ENCODE assay signal across 1 cellular context in genomic region chr16:86929149-86929871, GRCh38.
TF ChIP-seq lines count a peak whose summit lies in the region.

No MANE protein-coding gene starts in this region.

TF ChIP-seq in K562, 482 proteins besides CTCF, POLR2A, EP300 and RAD21 (continued from another document):
- TF ChIP-seq, protein P1, sequence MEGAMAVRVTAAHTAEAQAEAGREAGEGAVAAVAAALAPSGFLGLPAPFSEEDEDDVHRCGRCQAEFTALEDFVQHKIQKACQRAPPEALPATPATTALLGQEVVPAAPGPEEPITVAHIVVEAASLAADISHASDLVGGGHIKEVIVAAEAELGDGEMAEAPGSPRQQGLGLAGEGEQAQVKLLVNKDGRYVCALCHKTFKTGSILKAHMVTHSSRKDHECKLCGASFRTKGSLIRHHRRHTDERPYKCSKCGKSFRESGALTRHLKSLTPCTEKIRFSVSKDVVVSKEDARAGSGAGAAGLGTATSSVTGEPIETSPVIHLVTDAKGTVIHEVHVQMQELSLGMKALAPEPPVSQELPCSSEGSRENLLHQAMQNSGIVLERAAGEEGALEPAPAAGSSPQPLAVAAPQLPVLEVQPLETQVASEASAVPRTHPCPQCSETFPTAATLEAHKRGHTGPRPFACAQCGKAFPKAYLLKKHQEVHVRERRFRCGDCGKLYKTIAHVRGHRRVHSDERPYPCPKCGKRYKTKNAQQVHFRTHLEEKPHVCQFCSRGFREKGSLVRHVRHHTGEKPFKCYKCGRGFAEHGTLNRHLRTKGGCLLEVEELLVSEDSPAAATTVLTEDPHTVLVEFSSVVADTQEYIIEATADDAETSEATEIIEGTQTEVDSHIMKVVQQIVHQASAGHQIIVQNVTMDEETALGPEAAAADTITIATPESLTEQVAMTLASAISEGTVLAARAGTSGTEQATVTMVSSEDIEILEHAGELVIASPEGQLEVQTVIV (CRISPR knock-in tag; IDR thresholded peaks at IDR 0.05; ENCODE audit: borderline replicate concordance): no peak
- TF ChIP-seq DPF2 (IDR thresholded peaks at IDR 0.05): peak; percentile 79
- TF ChIP-seq HDAC2 (IDR thresholded peaks at IDR 0.05): 0 out of 2 replicates have a peak, but pooled peaks have one; percentile 35
- peak; percentile 89 for TF ChIP-seq ATF2 (CRISPR knock-in tag; IDR thresholded peaks at IDR 0.05)
- no peak for TF ChIP-seq MEF2D (tag; conservative IDR thresholded peaks at IDR 0.05; ENCODE audit: low read depth)
- TF ChIP-seq ZNF431 (CRISPR knock-in tag; IDR thresholded peaks at IDR 0.05): no peak
- TF ChIP-seq XRCC5 (IDR thresholded peaks at IDR 0.05; ENCODE audit: low read depth, low read length): no peak
- no peak for TF ChIP-seq ZNF124 (CRISPR knock-in tag; IDR thresholded peaks at IDR 0.05)
- peak; percentile 78 for TF ChIP-seq TAL1 (IDR thresholded peaks at IDR 0.05)
- peak; percentile 74 for TF ChIP-seq SMARCA4 (IDR thresholded peaks at IDR 0.05)
- no peak for TF ChIP-seq ZFP30 (CRISPR knock-in tag; IDR thresholded peaks at IDR 0.05; ENCODE audit: borderline replicate concordance)
- TF ChIP-seq ZBTB8A (IDR thresholded peaks at IDR 0.05; ENCODE audit: partially characterized antibody): no peak
- peak; percentile 80 for TF ChIP-seq GABPA (tag; conservative IDR thresholded peaks at IDR 0.05; ENCODE audit: low read depth)
- TF ChIP-seq MEIS2 (IDR thresholded peaks at IDR 0.05; ENCODE audit: partially characterized antibody): peak; percentile 50
- TF ChIP-seq HDAC3 (IDR thresholded peaks at IDR 0.05; ENCODE audit: borderline replicate concordance, partially characterized antibody): peak; percentile 79
- TF ChIP-seq ZNF41 (CRISPR knock-in tag; conservative IDR thresholded peaks at IDR 0.05): no peak
- TF ChIP-seq, protein P2, sequence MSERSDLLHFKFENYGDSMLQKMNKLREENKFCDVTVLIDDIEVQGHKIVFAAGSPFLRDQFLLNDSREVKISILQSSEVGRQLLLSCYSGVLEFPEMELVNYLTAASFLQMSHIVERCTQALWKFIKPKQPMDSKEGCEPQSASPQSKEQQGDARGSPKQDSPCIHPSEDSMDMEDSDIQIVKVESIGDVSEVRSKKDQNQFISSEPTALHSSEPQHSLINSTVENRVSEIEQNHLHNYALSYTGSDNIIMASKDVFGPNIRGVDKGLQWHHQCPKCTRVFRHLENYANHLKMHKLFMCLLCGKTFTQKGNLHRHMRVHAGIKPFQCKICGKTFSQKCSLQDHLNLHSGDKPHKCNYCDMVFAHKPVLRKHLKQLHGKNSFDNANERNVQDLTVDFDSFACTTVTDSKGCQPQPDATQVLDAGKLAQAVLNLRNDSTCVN (CRISPR knock-in tag; IDR thresholded peaks at IDR 0.05): no peak
- TF ChIP-seq, protein P3, sequence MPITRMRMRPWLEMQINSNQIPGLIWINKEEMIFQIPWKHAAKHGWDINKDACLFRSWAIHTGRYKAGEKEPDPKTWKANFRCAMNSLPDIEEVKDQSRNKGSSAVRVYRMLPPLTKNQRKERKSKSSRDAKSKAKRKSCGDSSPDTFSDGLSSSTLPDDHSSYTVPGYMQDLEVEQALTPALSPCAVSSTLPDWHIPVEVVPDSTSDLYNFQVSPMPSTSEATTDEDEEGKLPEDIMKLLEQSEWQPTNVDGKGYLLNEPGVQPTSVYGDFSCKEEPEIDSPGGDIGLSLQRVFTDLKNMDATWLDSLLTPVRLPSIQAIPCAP (CRISPR knock-in tag; IDR thresholded peaks at IDR 0.05; ENCODE audit: borderline replicate concordance): no peak
- no peak for TF ChIP-seq ZNF668 (CRISPR knock-in tag; IDR thresholded peaks at IDR 0.05)
- no peak for TF ChIP-seq ZNF3 (CRISPR knock-in tag; IDR thresholded peaks at IDR 0.05)
- no peak for TF ChIP-seq TAF1 (IDR thresholded peaks at IDR 0.05; ENCODE audit: control insufficient read depth, extremely low read depth, insufficient read depth, low read length, severe bottlenecking)
- TF ChIP-seq, protein P4, sequence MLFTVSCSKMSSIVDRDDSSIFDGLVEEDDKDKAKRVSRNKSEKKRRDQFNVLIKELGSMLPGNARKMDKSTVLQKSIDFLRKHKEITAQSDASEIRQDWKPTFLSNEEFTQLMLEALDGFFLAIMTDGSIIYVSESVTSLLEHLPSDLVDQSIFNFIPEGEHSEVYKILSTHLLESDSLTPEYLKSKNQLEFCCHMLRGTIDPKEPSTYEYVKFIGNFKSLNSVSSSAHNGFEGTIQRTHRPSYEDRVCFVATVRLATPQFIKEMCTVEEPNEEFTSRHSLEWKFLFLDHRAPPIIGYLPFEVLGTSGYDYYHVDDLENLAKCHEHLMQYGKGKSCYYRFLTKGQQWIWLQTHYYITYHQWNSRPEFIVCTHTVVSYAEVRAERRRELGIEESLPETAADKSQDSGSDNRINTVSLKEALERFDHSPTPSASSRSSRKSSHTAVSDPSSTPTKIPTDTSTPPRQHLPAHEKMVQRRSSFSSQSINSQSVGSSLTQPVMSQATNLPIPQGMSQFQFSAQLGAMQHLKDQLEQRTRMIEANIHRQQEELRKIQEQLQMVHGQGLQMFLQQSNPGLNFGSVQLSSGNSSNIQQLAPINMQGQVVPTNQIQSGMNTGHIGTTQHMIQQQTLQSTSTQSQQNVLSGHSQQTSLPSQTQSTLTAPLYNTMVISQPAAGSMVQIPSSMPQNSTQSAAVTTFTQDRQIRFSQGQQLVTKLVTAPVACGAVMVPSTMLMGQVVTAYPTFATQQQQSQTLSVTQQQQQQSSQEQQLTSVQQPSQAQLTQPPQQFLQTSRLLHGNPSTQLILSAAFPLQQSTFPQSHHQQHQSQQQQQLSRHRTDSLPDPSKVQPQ (CRISPR knock-in tag; IDR thresholded peaks at IDR 0.05; ENCODE audit: borderline replicate concordance): no peak
- no peak for TF ChIP-seq SPI1 (IDR thresholded peaks at IDR 0.05; ENCODE audit: borderline replicate concordance, low read depth, low read length)
- 0 out of 2 replicates have a peak, but pooled peaks have one; percentile 32 for TF ChIP-seq RUNX1 (IDR thresholded peaks at IDR 0.05; ENCODE audit: low read depth)
- TF ChIP-seq THRAP3 (IDR thresholded peaks at IDR 0.05; ENCODE audit: borderline replicate concordance): no peak
- TF ChIP-seq RCOR1 (IDR thresholded peaks at IDR 0.05; ENCODE audit: borderline replicate concordance in 1 of 2, low read depth in 2 of 2, low read length in 2 of 2): peak in 1 of 2 experiments; percentile 79; a peak in 1 of 4 replicates
- TF ChIP-seq GATA2 (CRISPR knock-in tag; IDR thresholded peaks at IDR 0.05): peak; percentile 86
- TF ChIP-seq JUN (IDR thresholded peaks at IDR 0.05; ENCODE audit: borderline replicate concordance, low read depth, low read length): peak; percentile 89
- peak; percentile 77; the same call in 1 of the 2 replicates for TF ChIP-seq JUN (CRISPR knock-in tag; IDR thresholded peaks at IDR 0.05; ENCODE audit: borderline replicate concordance)
- no peak for TF ChIP-seq ATF4 (CRISPR knock-in tag; IDR thresholded peaks at IDR 0.05)
- TF ChIP-seq CGGBP1 (CRISPR knock-in tag; IDR thresholded peaks at IDR 0.05): no peak
- 0 out of 2 replicates have a peak, but pooled peaks have one; percentile 44 for TF ChIP-seq MBD2 (IDR thresholded peaks at IDR 0.05; ENCODE audit: borderline replicate concordance, low read depth)
- TF ChIP-seq SMARCE1 (IDR thresholded peaks at IDR 0.05): 0 out of 2 replicates have a peak, but pooled peaks have one; percentile 45
- TF ChIP-seq, protein P5, sequence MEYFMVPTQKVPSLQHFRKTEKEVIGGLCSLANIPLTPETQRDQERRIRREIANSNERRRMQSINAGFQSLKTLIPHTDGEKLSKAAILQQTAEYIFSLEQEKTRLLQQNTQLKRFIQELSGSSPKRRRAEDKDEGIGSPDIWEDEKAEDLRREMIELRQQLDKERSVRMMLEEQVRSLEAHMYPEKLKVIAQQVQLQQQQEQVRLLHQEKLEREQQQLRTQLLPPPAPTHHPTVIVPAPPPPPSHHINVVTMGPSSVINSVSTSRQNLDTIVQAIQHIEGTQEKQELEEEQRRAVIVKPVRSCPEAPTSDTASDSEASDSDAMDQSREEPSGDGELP (CRISPR knock-in tag; IDR thresholded peaks at IDR 0.05; ENCODE audit: borderline replicate concordance): peak; percentile 52; the same call in 1 of the 2 replicates
- TF ChIP-seq NCOA1 (IDR thresholded peaks at IDR 0.05; ENCODE audit: low read depth): no peak
- peak; percentile 88 for TF ChIP-seq CBFA2T2 (conservative IDR thresholded peaks at IDR 0.05)
- TF ChIP-seq ARID1B (IDR thresholded peaks at IDR 0.05): peak; percentile 89
- TF ChIP-seq MXI1 (IDR thresholded peaks at IDR 0.05; ENCODE audit: low read depth, low read length): no peak
- TF ChIP-seq SMAD4 (CRISPR knock-in tag; conservative IDR thresholded peaks at IDR 0.05): peak; percentile 100
- no peak for TF ChIP-seq ZKSCAN3 (CRISPR knock-in tag; IDR thresholded peaks at IDR 0.05)
